Comparison of ENCODE assay signal across 1 cellular context in the genomic region with DNA sequence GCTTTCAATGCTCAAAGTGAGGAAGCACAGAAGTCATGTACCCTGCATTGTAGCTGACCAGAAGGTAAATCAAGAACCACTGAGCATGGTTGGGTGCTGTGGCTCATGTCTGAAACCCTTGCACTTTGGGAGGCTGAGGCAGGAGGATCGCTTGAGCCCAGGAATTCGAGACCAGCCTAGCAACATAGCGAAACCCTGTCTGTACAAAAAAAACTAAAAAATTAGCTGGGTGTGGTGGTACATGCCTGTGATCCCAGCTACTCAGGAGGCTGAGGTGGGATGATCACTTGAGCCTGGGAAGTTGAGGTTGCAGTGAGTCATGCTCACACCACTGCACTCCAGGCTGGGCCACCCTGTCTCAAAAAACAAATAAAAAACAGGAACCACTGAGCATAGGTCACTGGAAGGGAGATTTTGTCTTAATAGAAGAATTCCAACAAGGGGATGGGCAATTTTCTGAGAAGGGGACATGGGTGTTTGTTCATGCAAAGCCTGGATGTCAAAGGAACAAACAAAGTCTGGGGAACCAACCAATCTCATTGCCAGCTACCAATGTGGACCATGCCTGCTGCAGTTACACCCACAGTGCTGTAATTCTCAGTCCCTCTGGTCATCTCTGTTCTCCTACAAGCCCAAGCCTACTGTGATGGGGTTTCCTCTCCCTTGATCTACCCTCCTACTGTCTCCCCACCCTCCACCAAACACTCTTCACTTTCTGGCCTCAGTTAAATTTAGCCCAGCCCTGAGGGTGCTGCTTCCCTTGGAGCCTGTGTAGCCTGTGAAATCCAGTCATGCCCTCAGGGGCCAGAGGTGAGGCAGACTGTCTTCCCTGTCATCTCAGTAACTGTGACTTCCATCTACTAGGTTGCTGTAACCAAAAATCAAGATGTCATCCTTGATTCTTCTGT.
TF ChIP-seq lines count a peak whose summit lies in the region.

No MANE protein-coding gene starts in this region.

TF ChIP-seq in HepG2, 621 proteins besides CTCF, POLR2A, EP300 and RAD21 (continued from another document and continues in another):
- TF ChIP-seq CBFB (CRISPR knock-in tag; IDR thresholded peaks at IDR 0.05) (no peak), RXRA (CRISPR knock-in tag; IDR thresholded peaks at IDR 0.05) (peak; percentile 46; the same call in 1 of the 2 replicates), MEIS2 (CRISPR knock-in tag; IDR thresholded peaks at IDR 0.05) (0 out of 2 replicates have a peak, but pooled peaks have one; percentile 33), MEIS1 (CRISPR knock-in tag; IDR thresholded peaks at IDR 0.05; ENCODE audit: borderline replicate concordance) (peak; percentile 76; the same call in 1 of the 2 replicates), DRAP1 (CRISPR knock-in tag; IDR thresholded peaks at IDR 0.05) (no peak), ZNF235 (CRISPR knock-in tag; IDR thresholded peaks at IDR 0.05; ENCODE audit: borderline replicate concordance) (no peak), SOX5 (CRISPR knock-in tag; IDR thresholded peaks at IDR 0.05; ENCODE audit: borderline replicate concordance) (peak; percentile 80), CAMTA2 (CRISPR knock-in tag; IDR thresholded peaks at IDR 0.05; ENCODE audit: borderline replicate concordance) (no peak), SRF (IDR thresholded peaks at IDR 0.05; ENCODE audit: low read depth, low read length) (no peak), CREB1 (IDR thresholded peaks at IDR 0.05) (no peak), CREB1 (CRISPR knock-in tag; IDR thresholded peaks at IDR 0.05) (peak; percentile 53; the same call in 1 of the 2 replicates), ZBTB4 (CRISPR knock-in tag; IDR thresholded peaks at IDR 0.05; ENCODE audit: borderline replicate concordance) (0 out of 2 replicates have a peak, but pooled peaks have one; percentile 18), KLF13 (CRISPR knock-in tag; IDR thresholded peaks at IDR 0.05) (no peak), ARID3A (IDR thresholded peaks at IDR 0.05; ENCODE audit: low read depth, low read length) (peak; percentile 29; the same call in 1 of the 2 replicates), HNF1B (CRISPR knock-in tag; IDR thresholded peaks at IDR 0.05) (peak; percentile 77), ZNF18 (CRISPR knock-in tag; IDR thresholded peaks at IDR 0.05; ENCODE audit: insufficient replicate concordance) (peak; percentile 97), ZNF263 (CRISPR knock-in tag; IDR thresholded peaks at IDR 0.05) (no peak)
- TF ChIP-seq, protein P1, sequence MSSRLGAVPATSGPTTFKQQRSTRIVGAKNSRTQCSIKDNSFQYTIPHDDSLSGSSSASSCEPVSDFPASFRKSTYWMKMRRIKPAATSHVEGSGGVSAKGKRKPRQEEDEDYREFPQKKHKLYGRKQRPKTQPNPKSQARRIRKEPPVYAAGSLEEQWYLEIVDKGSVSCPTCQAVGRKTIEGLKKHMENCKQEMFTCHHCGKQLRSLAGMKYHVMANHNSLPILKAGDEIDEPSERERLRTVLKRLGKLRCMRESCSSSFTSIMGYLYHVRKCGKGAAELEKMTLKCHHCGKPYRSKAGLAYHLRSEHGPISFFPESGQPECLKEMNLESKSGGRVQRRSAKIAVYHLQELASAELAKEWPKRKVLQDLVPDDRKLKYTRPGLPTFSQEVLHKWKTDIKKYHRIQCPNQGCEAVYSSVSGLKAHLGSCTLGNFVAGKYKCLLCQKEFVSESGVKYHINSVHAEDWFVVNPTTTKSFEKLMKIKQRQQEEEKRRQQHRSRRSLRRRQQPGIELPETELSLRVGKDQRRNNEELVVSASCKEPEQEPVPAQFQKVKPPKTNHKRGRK (CRISPR knock-in tag; IDR thresholded peaks at IDR 0.05): 0 out of 2 replicates have a peak, but pooled peaks have one; percentile 29
- TF ChIP-seq, protein P2, sequence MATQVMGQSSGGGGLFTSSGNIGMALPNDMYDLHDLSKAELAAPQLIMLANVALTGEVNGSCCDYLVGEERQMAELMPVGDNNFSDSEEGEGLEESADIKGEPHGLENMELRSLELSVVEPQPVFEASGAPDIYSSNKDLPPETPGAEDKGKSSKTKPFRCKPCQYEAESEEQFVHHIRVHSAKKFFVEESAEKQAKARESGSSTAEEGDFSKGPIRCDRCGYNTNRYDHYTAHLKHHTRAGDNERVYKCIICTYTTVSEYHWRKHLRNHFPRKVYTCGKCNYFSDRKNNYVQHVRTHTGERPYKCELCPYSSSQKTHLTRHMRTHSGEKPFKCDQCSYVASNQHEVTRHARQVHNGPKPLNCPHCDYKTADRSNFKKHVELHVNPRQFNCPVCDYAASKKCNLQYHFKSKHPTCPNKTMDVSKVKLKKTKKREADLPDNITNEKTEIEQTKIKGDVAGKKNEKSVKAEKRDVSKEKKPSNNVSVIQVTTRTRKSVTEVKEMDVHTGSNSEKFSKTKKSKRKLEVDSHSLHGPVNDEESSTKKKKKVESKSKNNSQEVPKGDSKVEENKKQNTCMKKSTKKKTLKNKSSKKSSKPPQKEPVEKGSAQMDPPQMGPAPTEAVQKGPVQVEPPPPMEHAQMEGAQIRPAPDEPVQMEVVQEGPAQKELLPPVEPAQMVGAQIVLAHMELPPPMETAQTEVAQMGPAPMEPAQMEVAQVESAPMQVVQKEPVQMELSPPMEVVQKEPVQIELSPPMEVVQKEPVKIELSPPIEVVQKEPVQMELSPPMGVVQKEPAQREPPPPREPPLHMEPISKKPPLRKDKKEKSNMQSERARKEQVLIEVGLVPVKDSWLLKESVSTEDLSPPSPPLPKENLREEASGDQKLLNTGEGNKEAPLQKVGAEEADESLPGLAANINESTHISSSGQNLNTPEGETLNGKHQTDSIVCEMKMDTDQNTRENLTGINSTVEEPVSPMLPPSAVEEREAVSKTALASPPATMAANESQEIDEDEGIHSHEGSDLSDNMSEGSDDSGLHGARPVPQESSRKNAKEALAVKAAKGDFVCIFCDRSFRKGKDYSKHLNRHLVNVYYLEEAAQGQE (IDR thresholded peaks at IDR 0.05; ENCODE audit: borderline replicate concordance in 1 of 2, low read depth in 1 of 2, low read length in 2 of 2): no peak
- TF ChIP-seq, protein P3, sequence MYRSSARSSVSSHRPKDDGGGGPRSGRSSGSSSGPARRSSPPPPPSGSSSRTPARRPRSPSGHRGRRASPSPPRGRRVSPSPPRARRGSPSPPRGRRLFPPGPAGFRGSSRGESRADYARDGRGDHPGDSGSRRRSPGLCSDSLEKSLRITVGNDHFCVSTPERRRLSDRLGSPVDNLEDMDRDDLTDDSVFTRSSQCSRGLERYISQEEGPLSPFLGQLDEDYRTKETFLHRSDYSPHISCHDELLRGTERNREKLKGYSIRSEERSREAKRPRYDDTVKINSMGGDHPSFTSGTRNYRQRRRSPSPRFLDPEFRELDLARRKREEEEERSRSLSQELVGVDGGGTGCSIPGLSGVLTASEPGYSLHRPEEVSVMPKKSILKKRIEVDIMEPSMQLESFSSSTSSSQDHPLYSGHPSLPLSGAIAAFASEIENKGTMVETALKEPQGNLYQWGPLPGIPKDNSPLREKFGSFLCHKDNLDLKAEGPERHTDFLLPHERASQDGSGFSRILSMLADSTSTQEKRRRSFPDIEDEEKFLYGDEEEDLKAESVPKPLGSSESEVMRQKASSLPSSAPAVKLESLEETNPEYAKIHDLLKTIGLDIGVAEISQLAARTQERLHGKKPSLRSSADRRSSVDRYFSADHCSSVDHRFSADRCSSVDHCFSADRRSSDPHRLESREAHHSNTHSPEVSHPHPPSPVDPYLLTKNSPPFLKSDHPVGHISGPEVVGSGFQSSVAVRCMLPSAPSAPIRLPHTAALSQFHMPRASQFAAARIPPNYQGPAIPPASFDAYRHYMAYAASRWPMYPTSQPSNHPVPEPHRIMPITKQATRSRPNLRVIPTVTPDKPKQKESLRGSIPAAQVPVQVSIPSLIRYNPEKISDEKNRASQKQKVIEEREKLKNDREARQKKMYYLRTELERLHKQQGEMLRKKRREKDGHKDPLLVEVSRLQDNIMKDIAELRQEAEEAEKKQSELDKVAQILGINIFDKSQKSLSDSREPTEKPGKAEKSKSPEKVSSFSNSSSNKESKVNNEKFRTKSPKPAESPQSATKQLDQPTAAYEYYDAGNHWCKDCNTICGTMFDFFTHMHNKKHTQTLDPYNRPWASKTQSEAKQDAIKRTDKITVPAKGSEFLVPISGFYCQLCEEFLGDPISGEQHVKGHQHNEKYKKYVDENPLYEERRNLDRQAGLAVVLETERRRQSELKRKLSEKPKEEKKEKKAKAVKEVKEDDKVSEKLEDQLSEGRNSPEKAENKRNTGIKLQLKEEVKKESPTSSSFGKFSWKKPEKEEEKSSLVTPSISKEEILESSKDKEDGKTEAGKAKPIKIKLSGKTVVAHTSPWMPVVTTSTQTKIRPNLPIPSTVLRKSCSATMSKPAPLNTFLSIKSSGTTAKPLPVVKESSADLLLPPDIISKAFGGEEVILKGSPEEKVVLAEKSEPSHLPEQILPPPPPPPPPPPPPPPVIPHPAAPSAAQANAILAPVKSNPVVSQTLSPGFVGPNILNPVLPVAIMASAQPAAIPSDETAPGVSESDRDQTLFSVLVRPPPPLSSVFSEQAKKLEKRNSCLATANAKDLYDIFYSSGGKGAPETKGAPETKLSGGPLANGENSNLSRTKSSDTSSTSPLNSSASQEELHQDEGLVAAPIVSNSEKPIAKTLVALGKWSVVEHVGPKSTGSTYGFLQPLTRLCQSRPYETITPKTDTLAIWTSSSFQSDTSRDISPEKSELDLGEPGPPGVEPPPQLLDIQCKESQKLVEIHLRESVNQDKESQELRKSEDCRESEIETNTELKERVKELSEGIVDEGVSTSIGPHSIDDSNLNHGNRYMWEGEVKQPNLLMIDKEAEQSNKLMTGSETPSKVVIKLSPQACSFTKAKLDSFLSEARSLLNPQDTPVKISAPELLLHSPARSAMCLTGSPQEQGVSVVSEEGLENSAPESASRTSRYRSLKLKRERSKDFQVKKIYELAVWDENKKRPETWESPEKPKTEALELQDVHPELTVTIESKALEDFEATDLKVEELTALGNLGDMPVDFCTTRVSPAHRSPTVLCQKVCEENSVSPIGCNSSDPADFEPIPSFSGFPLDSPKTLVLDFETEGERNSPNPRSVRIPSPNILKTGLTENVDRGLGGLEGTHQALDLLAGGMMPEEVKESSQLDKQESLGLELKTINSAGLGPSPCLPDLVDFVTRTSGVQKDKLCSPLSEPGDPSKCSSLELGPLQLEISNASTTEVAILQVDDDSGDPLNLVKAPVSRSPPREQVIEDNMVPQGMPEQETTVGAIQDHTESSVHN (CRISPR knock-in tag; IDR thresholded peaks at IDR 0.05): no peak
